Comparison of ENCODE assay signal across 8 cellular contexts in the genomic region with DNA sequence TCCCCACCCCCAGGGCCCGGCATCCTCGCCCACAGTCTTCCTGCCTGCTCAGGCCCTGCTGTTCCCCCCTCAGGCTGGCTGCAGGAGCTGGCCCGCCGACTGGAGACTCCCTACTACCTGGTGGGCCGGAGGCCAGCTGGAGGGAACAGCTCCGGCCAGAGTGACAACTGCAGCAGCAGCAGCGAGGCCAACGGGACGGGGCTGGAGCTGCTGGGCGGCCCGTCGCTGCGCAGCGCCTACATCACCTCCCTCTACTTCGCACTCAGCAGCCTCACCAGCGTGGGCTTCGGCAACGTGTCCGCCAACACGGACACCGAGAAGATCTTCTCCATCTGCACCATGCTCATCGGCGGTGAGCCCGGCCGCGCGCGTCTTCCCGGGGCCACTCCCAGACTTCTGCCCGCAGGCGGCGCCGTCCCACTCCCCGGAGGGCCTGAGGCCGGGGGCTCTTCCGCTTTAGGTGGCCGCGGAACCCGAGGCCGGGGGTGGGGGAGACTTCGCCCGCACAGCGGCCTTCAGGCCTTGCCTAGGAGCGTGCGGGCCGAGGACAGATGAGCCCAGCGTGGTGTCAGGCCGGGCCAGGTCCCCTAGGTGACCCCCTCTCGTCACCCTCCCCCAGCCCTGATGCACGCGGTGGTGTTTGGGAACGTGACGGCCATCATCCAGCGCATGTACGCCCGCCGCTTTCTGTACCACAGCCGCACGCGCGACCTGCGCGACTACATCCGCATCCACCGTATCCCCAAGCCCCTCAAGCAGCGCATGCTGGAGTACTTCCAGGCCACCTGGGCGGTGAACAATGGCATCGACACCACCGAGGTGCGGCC. TPM values are rescaled to one million over a fixed set of nuclear protein-coding genes. Genes with fewer than 3 reads are reported as not detected.
DNase-seq lines count a peak whose midpoint lies in the region; ATAC-seq and TF ChIP-seq lines count a peak whose summit lies in the region.

No MANE protein-coding gene starts in this region.

- no peak for TF ChIP-seq EP300 in esophagus muscularis mucosa (IDR thresholded peaks at IDR 0.05)

- H2AFZ ChIP-seq in neuronal stem cell (ENCODE audit: low read length): peak overlapping the region; percentile 77

- H3K4me3 ChIP-seq in esophagus muscularis mucosa (peak overlapping the region; percentile 45 to 57 (median 49)), neuronal stem cell (ENCODE audit: low read length in 2 of 2) (peak overlapping the region in 1 of 2 donors; percentile 63)

- no peaks in the 10 kb centered on the region for H3K36me3 Mint-ChIP-seq in T-helper 17 cell (ENCODE audit: low read depth)

- intact Hi-C loops in esophagus muscularis mucosa (cut with DNase I): no loop called here

- H3K27me3 ChIP-seq in esophagus muscularis mucosa (peaks cover 0 to 61% (median 5%) of the 10 kb centered on the region in 4 donors), neuronal stem cell (ENCODE audit: control insufficient read depth in 3 of 3, insufficient read depth in 3 of 3, low read depth in 1 of 3, low read length in 3 of 3) (peaks cover 2 to 81% (median 44%) of the 10 kb centered on the region in 3 experiments)

- H4K8ac ChIP-seq in neuronal stem cell (ENCODE audit: low read depth, low read length): peak overlapping the region; percentile 87

- peak overlapping the region; percentile 92 for H3K14ac ChIP-seq in neuronal stem cell (ENCODE audit: low read length)

- peak overlapping the region; percentile 68 for H2BK5ac ChIP-seq in neuronal stem cell (ENCODE audit: low read length)

- no peaks in the 10 kb centered on the region for H3K9me3 ChIP-seq in T-helper 17 cell (ENCODE audit: control insufficient read depth, low read length, poor library complexity, severe bottlenecking)
- no peaks in the 10 kb centered on the region for H3K9me3 ChIP-seq in esophagus muscularis mucosa
- no peaks in the 10 kb centered on the region for H3K9me3 ChIP-seq in neuronal stem cell (replicated peaks in 1 of 2; ENCODE audit: control insufficient read depth in 2 of 2, insufficient read depth in 1 of 2, low read depth in 1 of 2, low read length in 2 of 2)

- peak overlapping the region; percentile 96 for H4K91ac ChIP-seq in neuronal stem cell (ENCODE audit: low read depth, low read length, poor library complexity)

- H2BK120ac ChIP-seq in neuronal stem cell (ENCODE audit: low read depth, low read length): peak overlapping the region; percentile 50

- H3K27ac Mint-ChIP-seq in T-helper 17 cell: no peak overlapping the region

- peak; percentile 17 for DNase-seq in COLO668 (lab: John Stamatoyannopoulos, UW; ENCODE audit: unreplicated experiment)
- no peak for DNase-seq in T-helper 17 cell
- no peak for DNase-seq in esophagus muscularis mucosa (ENCODE audit: extremely low spot score)
- DNase-seq in neuronal stem cell (ENCODE audit: low spot score): peak; percentile 41
- no peak for DNase-seq in KG1 (lab: John Stamatoyannopoulos, UW)
- no peak for DNase-seq in NOMO-1 treated with DMSO at 0.1 percent for 48 hours (lab: John Stamatoyannopoulos, UW; ENCODE audit: unreplicated experiment)
- DNase-seq in NCI-H524 treated with DMSO at 0.1 percent for 48 hours (lab: John Stamatoyannopoulos, UW): no peak

- H3K4ac ChIP-seq in neuronal stem cell (ENCODE audit: low read length): peak overlapping the region; percentile 77

- peak overlapping the region; percentile 66 for H3K4me2 ChIP-seq in neuronal stem cell (ENCODE audit: insufficient read depth, low read length, poor library complexity, severe bottlenecking)

- H3K18ac ChIP-seq in neuronal stem cell (ENCODE audit: low read length): peak overlapping the region; percentile 91

- peak overlapping the region; percentile 79 for H2BK12ac ChIP-seq in neuronal stem cell (ENCODE audit: low read length)

- no peak for TF ChIP-seq POLR2A in esophagus muscularis mucosa (IDR thresholded peaks at IDR 0.05; ENCODE audit: low read depth)

- no peaks in the 10 kb centered on the region for H3K36me3 ChIP-seq in esophagus muscularis mucosa
- no peaks in the 10 kb centered on the region for H3K36me3 ChIP-seq in neuronal stem cell (replicated peaks in 1 of 2; ENCODE audit: control insufficient read depth in 2 of 2, insufficient read depth in 2 of 2, low read length in 2 of 2)

- peak; percentile 52 for ATAC-seq in T-helper 17 cell
- ATAC-seq in GM18511 (IDR thresholded peaks at IDR 0.05; ENCODE audit: unreplicated experiment): no peak

- WGBS in esophagus muscularis mucosa: 13% methylated on average over 47 of the region's 70 CpGs
- no CpG with 5 or more reads among the region's 70 CpGs for WGBS in neuronal stem cell (ENCODE audit: extremely low coverage in 2 of 2, insufficient read length in 2 of 2, insufficient replicate concordance in 1 of 2), 2 donors

- peak overlapping the region; percentile 79 for H3K9ac ChIP-seq in neuronal stem cell (ENCODE audit: low read depth, low read length, poor library complexity)

- H2AK5ac ChIP-seq in neuronal stem cell (ENCODE audit: low read depth, low read length): peak overlapping the region; percentile 59

- peak overlapping the region; percentile 90 for H3K23ac ChIP-seq in neuronal stem cell (ENCODE audit: low read depth, low read length, poor library complexity)

- peaks cover 13 to 18% (median 16%) of the 10 kb centered on the region in 4 donors for H3K4me1 ChIP-seq in esophagus muscularis mucosa
- H3K4me1 ChIP-seq in neuronal stem cell (ENCODE audit: control insufficient read depth in 2 of 2, insufficient read depth in 1 of 2, low read depth in 1 of 2, low read length in 2 of 2): peaks cover 5 to 18% of the 10 kb centered on the region in 2 donors

- TF ChIP-seq CTCF in esophagus muscularis mucosa (IDR thresholded peaks at IDR 0.05): peak; percentile 29 to 56 (median 45)

- no peak overlapping the region for H3K27ac ChIP-seq in esophagus muscularis mucosa (replicated peaks in 1 of 4)
- H3K27ac ChIP-seq in neuronal stem cell (replicated peaks; ENCODE audit: low read length): no peak overlapping the region

- H3K4me3 Mint-ChIP-seq in T-helper 17 cell: peak overlapping the region; percentile 82

- peaks cover 17% of the 10 kb centered on the region for H3K27me3 Mint-ChIP-seq in T-helper 17 cell

- H3K79me1 ChIP-seq in neuronal stem cell (ENCODE audit: low read depth, low read length): peaks cover 4% of the 10 kb centered on the region

- peak overlapping the region; percentile 99 for H2BK15ac ChIP-seq in neuronal stem cell (ENCODE audit: low read length)

- peaks cover 23% of the 10 kb centered on the region for H3K4me1 Mint-ChIP-seq in T-helper 17 cell

RNA-seq across cellular contexts. Expression of gene KCNH3, which starts 10.2 kb away (rescaled TPM):
- total RNA-seq in T-helper 17 cell (1 to 10 TPM; 2.7 to 3.1 TPM), esophagus muscularis mucosa (under 1 TPM in 3 of 4 donors, not detected in 1; 0.34 to 0.66 (median 0.65) TPM)
- 0.36 TPM for polyA plus RNA-seq in neuronal stem cell (2013, experiment 1 of 2)
- 0.40 TPM for polyA plus RNA-seq in neuronal stem cell (2013, experiment 2 of 2)

RNA-seq across cellular contexts. Expression of gene MCRS1, which starts 18.9 kb away (rescaled TPM):
- total RNA-seq in T-helper 17 cell (10 to 100 TPM; 78.0 to 92.2 TPM), esophagus muscularis mucosa (10 to 100 TPM; 43.7 to 71.9 (median 56.4) TPM)
- 68.8 TPM for polyA plus RNA-seq in neuronal stem cell (2013, experiment 1 of 2)
- 67.4 TPM for polyA plus RNA-seq in neuronal stem cell (2013, experiment 2 of 2)

RNA-seq across cellular contexts. Expression of gene FAM186B, which starts 56.4 kb away (rescaled TPM):
- under 1 TPM; 0.37 to 0.39 TPM for total RNA-seq in T-helper 17 cell
- total RNA-seq in esophagus muscularis mucosa: under 1 TPM; under 0.01 to 0.46 (median 0.21) TPM
- polyA plus RNA-seq in neuronal stem cell (2013, experiment 1 of 2): 0.18 TPM
- polyA plus RNA-seq in neuronal stem cell (2013, experiment 2 of 2): 0.14 TPM

Comparison
In these comparisons a context has a peak if more than half of its experiments do, and no peak if none do; other contexts are left out.
1. DNase-seq: peak in COLO668 (single experiment) and neuronal stem cell (single experiment); none in T-helper 17 cell (0 of 3), esophagus muscularis mucosa (single experiment), KG1 (single experiment), NOMO-1 treated with DMSO at 0.1 percent for 48 hours (single experiment) and NCI-H524 treated with DMSO at 0.1 percent for 48 hours (single experiment).